In the genomic region with DNA sequence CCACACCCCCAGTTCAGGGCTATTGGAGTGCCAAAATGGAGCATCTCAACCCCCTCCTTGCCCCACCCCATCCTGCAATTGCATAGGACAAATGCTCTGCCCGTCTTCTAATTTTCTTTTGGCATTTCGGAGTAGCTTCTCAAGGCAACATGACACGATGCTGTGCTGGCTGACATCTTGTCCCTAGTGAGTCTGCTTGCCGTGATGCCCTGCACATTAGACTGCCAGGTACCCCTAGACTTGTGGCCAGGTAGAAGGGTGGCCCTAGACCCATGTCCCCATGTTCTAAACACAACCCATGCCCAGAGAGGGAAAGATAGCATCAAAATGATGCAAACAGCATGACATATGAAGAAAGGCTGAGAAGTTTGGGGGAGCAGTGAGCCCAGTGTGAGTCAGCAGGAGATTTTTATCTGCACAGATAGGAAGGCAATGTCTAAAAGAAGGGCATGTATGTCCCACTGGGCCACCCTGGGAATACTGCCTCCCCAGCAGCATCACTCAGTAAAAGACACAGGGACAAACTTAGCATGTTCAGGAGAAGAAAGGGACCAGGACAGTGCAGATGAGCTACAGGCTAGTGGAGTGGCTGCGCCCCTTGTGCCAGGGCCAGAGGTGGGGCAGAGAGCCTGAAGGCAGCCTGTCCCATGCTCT, we compare ENCODE assay signal across 1 cellular context.
A peak's percentile ranks its signal among the peaks of the same experiment; 100 is the strongest.
TF ChIP-seq lines count a peak whose summit lies in the region.

No MANE protein-coding gene starts in this region.

TF ChIP-seq in SK-N-SH, 30 proteins besides CTCF, POLR2A, EP300 and RAD21:
- peak; percentile 58 for TF ChIP-seq JUND (IDR thresholded peaks at IDR 0.05)
- peak; percentile 75 for TF ChIP-seq TCF12 (IDR thresholded peaks at IDR 0.05)
- no peak for TF ChIP-seq RFX5 (IDR thresholded peaks at IDR 0.05; ENCODE audit: low read length)
- no peak for TF ChIP-seq USF1 (IDR thresholded peaks at IDR 0.05; ENCODE audit: borderline replicate concordance, low read depth)
- TF ChIP-seq, protein P1, sequence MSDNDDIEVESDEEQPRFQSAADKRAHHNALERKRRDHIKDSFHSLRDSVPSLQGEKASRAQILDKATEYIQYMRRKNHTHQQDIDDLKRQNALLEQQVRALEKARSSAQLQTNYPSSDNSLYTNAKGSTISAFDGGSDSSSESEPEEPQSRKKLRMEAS (IDR thresholded peaks at IDR 0.05; ENCODE audit: low read depth), result peak; percentile 36; the same call in 1 of the 2 replicates
- no peak for TF ChIP-seq TAF1 (IDR thresholded peaks at IDR 0.05; ENCODE audit: borderline replicate concordance, low read depth, low read length)
- peak; percentile 55 for TF ChIP-seq PBX3 (IDR thresholded peaks at IDR 0.05)
- TF ChIP-seq TEAD4 (IDR thresholded peaks at IDR 0.05; ENCODE audit: borderline replicate concordance, insufficient read depth), result no peak
- TF ChIP-seq MXI1 (IDR thresholded peaks at IDR 0.05; ENCODE audit: low read depth, low read length), result no peak
- peak; percentile 77; the same call in 1 of the 2 replicates for TF ChIP-seq FOSL2 (IDR thresholded peaks at IDR 0.05; ENCODE audit: borderline replicate concordance, low read depth)
- TF ChIP-seq ZBTB33 (IDR thresholded peaks at IDR 0.05; ENCODE audit: borderline replicate concordance, low read depth), result no peak
- TF ChIP-seq FOXM1 (IDR thresholded peaks at IDR 0.05; ENCODE audit: low read depth), result no peak
- TF ChIP-seq YY1 (IDR thresholded peaks at IDR 0.05; ENCODE audit: low read depth), result no peak
TF ChIP-seq in SK-N-SH: peak in this region for 5.
